ENCODE assay signal across 21 cellular contexts in the genomic region with DNA sequence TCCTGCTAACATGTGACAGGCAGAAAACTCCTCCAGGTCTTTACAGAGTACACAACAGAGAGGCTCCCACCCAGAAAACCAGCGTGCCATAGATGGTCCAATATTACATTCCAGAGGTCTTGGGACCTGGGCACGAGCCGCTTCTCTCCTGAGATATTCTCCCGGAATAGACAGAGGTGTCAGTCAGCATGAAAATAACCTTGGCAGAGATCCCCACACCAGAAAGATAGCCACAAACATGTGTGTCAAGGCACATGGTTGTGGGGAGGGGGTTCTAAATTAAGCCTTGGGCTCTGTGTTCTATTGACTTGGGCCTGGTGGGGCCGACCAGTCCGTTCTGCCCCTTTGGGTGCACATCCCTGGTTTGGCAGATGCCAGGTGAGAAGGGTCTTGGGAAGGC.
"Had no signal": no experiment of that assay in that cellular context is flagged by ENCODE, and none has a peak within 500 bp of the region (broad histone marks: within the 10 kb centered on the region; RNA-seq: fewer than 3 reads in every experiment).

No MANE protein-coding gene starts in this region.

- ATAC-seq: activated CD4-positive, alpha-beta T cell treated with anti-CD3 and anti-CD28 coated beads for 36 hours; activated T-helper 17 cell treated with anti-CD3 and anti-CD28 coated beads, Interleukin-2, amount 50 U/mL, for 72 hours; PC-3 had no signal

- H3K9ac ChIP-seq: SK-N-SH had no signal

- H3K27ac ChIP-seq: adrenal gland, WERI-Rb-1 had no signal

- H3K9me3 ChIP-seq: adrenal gland, SK-N-SH had no signal

- H3K4me3 ChIP-seq: adrenal gland had no signal

- H3K4me1 ChIP-seq: adrenal gland had no signal

- H3K36me3 ChIP-seq: adrenal gland, WERI-Rb-1 had no signal

- H3K4me2 ChIP-seq: SK-N-SH had no signal

- DNase-seq: activated CD4-positive, alpha-beta memory T cell treated with anti-CD3 and anti-CD28 coated beads, Interleukin-2, amount 10 ng/mL, durations not matched to agents 7 days and 5 days; activated CD4-positive, alpha-beta T cell treated with anti-CD3 and anti-CD28 coated beads for 36 hours; activated CD4-positive, alpha-beta T cell treated with anti-CD3 and anti-CD28 coated beads, Interleukin-2, amount 50 U/mL, for 1 hour; activated gamma-delta T cell; activated naive CD4-positive, alpha-beta T cell treated with anti-CD3 and anti-CD28 coated beads, Interleukin-2, amount 50 U/mL, for 16 hours; activated naive CD8-positive, alpha-beta T cell treated with anti-CD3 and anti-CD28 coated beads, Interleukin-2, amount 10 ng/mL, durations not matched to agents 7 days and 5 days; activated T-cell treated with anti-CD3 and anti-CD28 coated beads for 4 hours; activated T-cell treated with anti-CD3 and anti-CD28 coated beads, Interleukin-2, amount 50 U/mL, for 48 hours; adrenal gland; anterior cingulate cortex; caudate nucleus; NCI-H1105 treated with DMSO at 0.1 percent for 48 hours; NCI-H1436 treated with DMSO at 0.1 percent for 48 hours; NCI-H187; NCI-H2081; NCI-H510A treated with DMSO at 0.1 percent for 48 hours; PC-3; SK-N-SH; T-helper 1 cell; WERI-Rb-1 had no signal
